Comparison of ENCODE assay signal across 15 cellular contexts in the genomic region with DNA sequence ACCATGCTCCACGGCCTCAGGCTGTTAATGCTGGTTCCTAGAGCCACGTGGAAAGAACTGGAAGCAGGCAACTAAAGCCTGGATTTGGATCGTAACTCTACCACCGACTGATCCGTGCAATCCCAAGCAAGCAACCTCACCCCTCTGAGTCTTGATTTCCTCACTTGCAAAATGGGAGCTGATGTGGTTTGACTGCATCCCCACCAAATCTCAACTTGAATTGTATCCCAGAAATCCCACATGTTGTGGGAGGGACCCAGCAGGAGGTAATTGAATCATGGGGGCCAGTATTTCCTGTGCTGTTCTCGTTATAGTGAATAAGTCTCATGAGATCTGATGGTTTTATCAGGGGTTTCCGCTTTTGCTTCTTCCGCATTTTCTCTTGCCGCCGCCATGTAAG. TPM values are rescaled to one million over a fixed set of nuclear protein-coding genes. Genes with fewer than 3 reads are reported as not detected.
DNase-seq lines count a peak whose midpoint lies in the region; ATAC-seq and TF ChIP-seq lines count a peak whose summit lies in the region.
"Had no signal": no experiment of that assay in that cellular context is flagged by ENCODE, and none has a peak within 500 bp of the region (broad histone marks: within the 10 kb centered on the region; RNA-seq: fewer than 3 reads in every experiment).

No MANE protein-coding gene starts in this region.

- no peak for ATAC-seq in HG02870 (IDR thresholded peaks at IDR 0.05; ENCODE audit: unreplicated experiment)

- in situ Hi-C loops in brain microvascular endothelial cell (cut with HindIII; ENCODE audit: low pct_ligation_motif_present, low sequenced_read_pairs) = no loop called here

- H3K27me3 ChIP-seq in Karpas-422 (ENCODE audit: low read length) (no peaks in the 10 kb centered on the region), brain microvascular endothelial cell (replicated peaks) (no peaks in the 10 kb centered on the region)
- H3K27me3 ChIP-seq: pancreas, right atrium auricular region, SJSA1 had no signal

- H3K79me2 ChIP-seq in Karpas-422 (ENCODE audit: low read length) = no peaks in the 10 kb centered on the region

- no peak overlapping the region for H3K9ac ChIP-seq in Karpas-422 (ENCODE audit: low read length)

- no peaks in the 10 kb centered on the region for H3K9me3 ChIP-seq in Karpas-422 (ENCODE audit: low read length)
- H3K9me3 ChIP-seq: lower lobe of right lung, pancreas, right atrium auricular region, SJSA1 had no signal

- H3K36me3 ChIP-seq in Karpas-422 (ENCODE audit: insufficient read depth, low read length) (no peaks in the 10 kb centered on the region), brain microvascular endothelial cell (replicated peaks) (no peaks in the 10 kb centered on the region)
- H3K36me3 ChIP-seq: lower lobe of right lung, pancreas, right atrium auricular region, SJSA1 had no signal

- H3K4me3 ChIP-seq in Karpas-422 (ENCODE audit: low read length) (no peak overlapping the region), brain microvascular endothelial cell (ENCODE audit: low read depth, low read length) (no peak overlapping the region)
- H3K4me3 ChIP-seq: lower lobe of right lung, pancreas, right atrium auricular region, SJSA1 had no signal

- no peak overlapping the region for H3K4me2 ChIP-seq in Karpas-422 (ENCODE audit: low read depth, low read length, poor library complexity, severe bottlenecking)

- no peaks in the 10 kb centered on the region for H3K4me1 ChIP-seq in Karpas-422 (ENCODE audit: low read length)
- H3K4me1 ChIP-seq: lower lobe of right lung, right atrium auricular region had no signal

- H3K27ac ChIP-seq in Karpas-422 (ENCODE audit: low read length) = no peak overlapping the region
- H3K27ac ChIP-seq in brain microvascular endothelial cell = no peak overlapping the region
- H3K27ac ChIP-seq: lower lobe of right lung, pancreas, right atrium auricular region, SJSA1 had no signal

- no peaks in the 10 kb centered on the region for H4K20me1 ChIP-seq in Karpas-422 (ENCODE audit: insufficient read depth, low read depth, low read length)

- no peak overlapping the region for H2AFZ ChIP-seq in Karpas-422 (ENCODE audit: low read length)

- peak; percentile 60 for DNase-seq in AG20443 (ENCODE audit: low spot score)
- peak; percentile 39 for DNase-seq in Karpas-422
- peak; percentile 24 for DNase-seq in brain microvascular endothelial cell
- DNase-seq in myocyte (ENCODE audit: low read depth) = peak; percentile 43
- DNase-seq in retina = no peak
- DNase-seq in effector CD8-positive, alpha-beta T cell (lab: John Stamatoyannopoulos, UW) = no peak
- DNase-seq in DMS53 treated with DMSO at 0.1 percent for 48 hours (lab: John Stamatoyannopoulos, UW; ENCODE audit: unreplicated experiment) = no peak
- DNase-seq: NCI-H774 had no signal

- H3K9me2 ChIP-seq in Karpas-422 (replicated peaks; ENCODE audit: insufficient read depth, low read length) = no peaks in the 10 kb centered on the region

- no peak for TF ChIP-seq CTCF in brain microvascular endothelial cell (IDR thresholded peaks at IDR 0.05; ENCODE audit: low read depth, low read length, missing control alignments)

RNA-seq across cellular contexts. Expression of a gene that starts 58.3 kb away (rescaled TPM):
- 0.45 and 1.2 TPM in 2 replicates for total RNA-seq in Karpas-422 (2014; rRNA removed; shearing (Covaris generic); ENCODE audit: low replicate concordance)
- total RNA-seq in myocyte = 0.99 and 6.8 TPM in 2 replicates
- polyA plus RNA-seq in myocyte (2012) = 0.10 TPM
- total RNA-seq: CD4-positive, CD25-positive, alpha-beta regulatory T cell; right atrium auricular region; T-helper 1 cell treated with Interleukin-12 subunit alpha and Interleukin-12 subunit beta and Interleukin-4 antibody, amounts not matched to agents 30 ng/mL and 1 ng/mL, for 36 hours had no signal
- polyA plus RNA-seq: CD4-positive, CD25-positive, alpha-beta regulatory T cell had no signal

Comparison
In these comparisons a context has a peak if more than half of its experiments do, and no peak if none do; other contexts are left out.
1. DNase-seq: peak in AG20443 (single experiment), Karpas-422 (single experiment), brain microvascular endothelial cell (single experiment) and myocyte (single experiment); none in retina (single experiment), effector CD8-positive, alpha-beta T cell (single experiment) and DMS53 treated with DMSO at 0.1 percent for 48 hours (single experiment).